27 cellular contexts compared by ENCODE assay signal in the genomic region with DNA sequence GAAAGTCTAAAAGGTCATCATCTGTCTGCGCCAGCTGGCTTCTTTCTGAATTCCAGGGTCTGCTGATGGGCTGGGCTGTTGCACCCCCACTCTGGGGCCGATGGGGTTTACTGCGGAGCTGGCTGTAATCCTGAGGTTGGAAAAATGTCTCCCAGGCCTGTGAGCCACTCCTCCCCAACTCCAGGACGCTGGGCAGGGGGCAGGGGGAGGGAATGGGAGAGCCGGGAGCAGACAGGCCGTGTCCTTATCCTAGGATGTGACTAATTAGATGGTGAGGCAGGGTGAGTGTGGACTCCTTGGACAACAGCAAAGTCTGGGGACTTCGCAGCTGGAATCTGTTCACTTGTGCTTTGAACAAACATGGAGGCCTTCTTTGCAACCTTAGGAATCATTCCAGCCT. TPM values are rescaled to one million over a fixed set of nuclear protein-coding genes. Genes with fewer than 3 reads are reported as not detected.
DNase-seq lines count a peak whose midpoint lies in the region; ATAC-seq, FAIRE-seq and TF ChIP-seq lines count a peak whose summit lies in the region.
"Had no signal": no experiment of that assay in that cellular context is flagged by ENCODE, and none has a peak within 500 bp of the region (broad histone marks: within the 10 kb centered on the region; RNA-seq: fewer than 3 reads in every experiment).

No MANE protein-coding gene starts in this region.

- peaks cover 11% of the 10 kb centered on the region for H3K27me3 Mint-ChIP-seq in GM23338 (ENCODE audit: insufficient read depth, low read depth, poor library complexity)
- H3K27me3 Mint-ChIP-seq: activated CD4-positive, alpha-beta T cell treated with anti-CD3 and anti-CD28 coated beads for 36 hours had no signal

- H3K23ac ChIP-seq in neuronal stem cell (ENCODE audit: low read depth, low read length, poor library complexity) = no peak overlapping the region

- no peak overlapping the region for H3K4ac ChIP-seq in neuronal stem cell (ENCODE audit: low read length)

- no CpG with 5 or more reads among the region's 7 CpGs for whole genome bisulfite sequencing in neuronal stem cell (ENCODE audit: extremely low coverage in 2 of 2, insufficient read length in 2 of 2, insufficient replicate concordance in 1 of 2), 2 donors

- FAIRE-seq in RCC 7860 (lab: Jason Lieb, UNC) = no peak
- FAIRE-seq: GM12891, K562, pancreas had no signal

- H2BK5ac ChIP-seq in neuronal stem cell (ENCODE audit: low read length) = no peak overlapping the region

- H3K36me3 ChIP-seq in GM23338 (ENCODE audit: insufficient read depth) = no peaks in the 10 kb centered on the region
- H3K36me3 ChIP-seq in ascending aorta = no peaks in the 10 kb centered on the region
- no peaks in the 10 kb centered on the region for H3K36me3 ChIP-seq in cardiac muscle cell
- no peaks in the 10 kb centered on the region for H3K36me3 ChIP-seq in neuronal stem cell (replicated peaks in 1 of 2; ENCODE audit: control insufficient read depth in 2 of 2, insufficient read depth in 2 of 2, low read length in 2 of 2)
- H3K36me3 ChIP-seq: esophagus squamous epithelium, pancreas, sigmoid colon had no signal

- peaks cover 7 to 18% of the 10 kb centered on the region in 2 donors for H3K9me3 ChIP-seq in ascending aorta
- H3K9me3 ChIP-seq in cardiac muscle cell (ENCODE audit: low read depth) = no peaks in the 10 kb centered on the region
- H3K9me3 ChIP-seq in neuronal stem cell (replicated peaks in 1 of 2; ENCODE audit: control insufficient read depth in 2 of 2, insufficient read depth in 1 of 2, low read depth in 1 of 2, low read length in 2 of 2) = no peaks in the 10 kb centered on the region
- H3K9me3 ChIP-seq: pancreas had no signal

- H3K9ac ChIP-seq in neuronal stem cell (ENCODE audit: low read depth, low read length, poor library complexity) = no peak overlapping the region
- H3K9ac ChIP-seq: GM23248 had no signal

- no peak overlapping the region for H3K4me2 ChIP-seq in GM23338
- no peak overlapping the region for H3K4me2 ChIP-seq in neuronal stem cell (ENCODE audit: insufficient read depth, low read length, poor library complexity, severe bottlenecking)

- H3K4me1 Mint-ChIP-seq in GM23338 = peaks cover 8% of the 10 kb centered on the region; the same call in 2 of the 3 replicates

- H3K4me3 Mint-ChIP-seq in GM23338 = no peak overlapping the region
- H3K4me3 Mint-ChIP-seq: activated CD4-positive, alpha-beta T cell treated with anti-CD3 and anti-CD28 coated beads for 36 hours; CD4-positive, alpha-beta memory T cell had no signal

- H2BK15ac ChIP-seq in neuronal stem cell (ENCODE audit: low read length) = peak overlapping the region; percentile 1

- no peaks in the 10 kb centered on the region for H4K20me1 ChIP-seq in GM23338 (replicated peaks; ENCODE audit: insufficient read depth)

- H3K4me1 ChIP-seq in GM23338 (ENCODE audit: insufficient read depth) = no peaks in the 10 kb centered on the region
- H3K4me1 ChIP-seq in ascending aorta = peaks cover 8 to 22% of the 10 kb centered on the region in 2 donors
- H3K4me1 ChIP-seq in cardiac muscle cell (ENCODE audit: low read depth) = peaks cover 36% of the 10 kb centered on the region
- H3K4me1 ChIP-seq in neuronal stem cell (ENCODE audit: control insufficient read depth in 2 of 2, insufficient read depth in 1 of 2, low read depth in 1 of 2, low read length in 2 of 2) = peaks cover 0 to 6% of the 10 kb centered on the region in 2 donors
- H3K4me1 ChIP-seq: pancreas had no signal

- TF ChIP-seq CTCF in GM23338 (conservative IDR thresholded peaks at IDR 0.05; ENCODE audit: low read depth in 2 of 2) (no peak), ascending aorta (IDR thresholded peaks at IDR 0.05) (no peak), cardiac muscle cell (IDR thresholded peaks at IDR 0.05; ENCODE audit: low read depth, low read length) (no peak)

- intact Hi-C loops in ascending aorta (cut with DNase I) = no loop called here

- peak overlapping the region; percentile 59; the same call in 1 of the 2 replicates for H2AFZ ChIP-seq in GM23338
- peak overlapping the region; percentile 28 for H2AFZ ChIP-seq in neuronal stem cell (ENCODE audit: low read length)
- H2AFZ ChIP-seq: GM23248 had no signal

- H3K79me2 ChIP-seq in GM23338 (replicated peaks; ENCODE audit: insufficient read depth) = no peaks in the 10 kb centered on the region

- no peak overlapping the region for H2BK12ac ChIP-seq in neuronal stem cell (ENCODE audit: low read length)

- peaks cover 7% of the 10 kb centered on the region; the same call in 1 of the 3 replicates for H3K36me3 Mint-ChIP-seq in GM23338 (ENCODE audit: low read depth)
- H3K36me3 Mint-ChIP-seq: CD4-positive, alpha-beta memory T cell had no signal

- no peak overlapping the region for H4K8ac ChIP-seq in neuronal stem cell (ENCODE audit: low read depth, low read length)

- H3K27ac ChIP-seq in GM23338 (ENCODE audit: low read depth) (no peak overlapping the region), ascending aorta (peak overlapping the region; percentile 71), cardiac muscle cell (peak overlapping the region; percentile 90), neuronal stem cell (replicated peaks; ENCODE audit: low read length) (no peak overlapping the region)
- H3K27ac ChIP-seq: esophagus squamous epithelium, GM23248, pancreas, sigmoid colon, tibial nerve had no signal

- H3F3A ChIP-seq in GM23338 (replicated peaks; ENCODE audit: low read depth) = no peaks in the 10 kb centered on the region

- H3K27me3 ChIP-seq in GM23338 (ENCODE audit: insufficient read depth) (no peaks in the 10 kb centered on the region), ascending aorta (no peaks in the 10 kb centered on the region), cardiac muscle cell (no peaks in the 10 kb centered on the region), neuronal stem cell (ENCODE audit: control insufficient read depth in 3 of 3, insufficient read depth in 3 of 3, low read depth in 1 of 3, low read length in 3 of 3) (peaks cover 0 to 5% (median 0%) of the 10 kb centered on the region in 3 experiments)
- H3K27me3 ChIP-seq: esophagus squamous epithelium, pancreas, sigmoid colon, tibial nerve had no signal

- H3K9me3 Mint-ChIP-seq in GM23338 = peaks cover 17% of the 10 kb centered on the region; the same call in 2 of the 3 replicates

- no peaks in the 10 kb centered on the region; the same call in 1 of the 2 replicates for H3K9me2 ChIP-seq in GM23338 (ENCODE audit: insufficient read depth)

- no peak overlapping the region for H3K27ac Mint-ChIP-seq in GM23338
- H3K27ac Mint-ChIP-seq: activated CD4-positive, alpha-beta T cell treated with anti-CD3 and anti-CD28 coated beads for 36 hours; CD4-positive, alpha-beta memory T cell; naive thymus-derived CD4-positive, alpha-beta T cell had no signal

- no peaks in the 10 kb centered on the region for H3K79me1 ChIP-seq in neuronal stem cell (ENCODE audit: low read depth, low read length)

- H2BK120ac ChIP-seq in neuronal stem cell (ENCODE audit: low read depth, low read length) = no peak overlapping the region

- H3K14ac ChIP-seq in neuronal stem cell (ENCODE audit: low read length) = no peak overlapping the region

- no peak overlapping the region for H2AK5ac ChIP-seq in neuronal stem cell (ENCODE audit: low read depth, low read length)

- no peak for ATAC-seq in GM23338
- no peak for ATAC-seq in HG02885 (IDR thresholded peaks at IDR 0.05; ENCODE audit: poor library complexity, unreplicated experiment)
- ATAC-seq: activated CD4-positive, alpha-beta T cell treated with anti-CD3 and anti-CD28 coated beads for 36 hours; K562; naive thymus-derived CD4-positive, alpha-beta T cell had no signal

- no peak overlapping the region for H4K91ac ChIP-seq in neuronal stem cell (ENCODE audit: low read depth, low read length, poor library complexity)

- H3K18ac ChIP-seq in neuronal stem cell (ENCODE audit: low read length) = peak overlapping the region; percentile 5

- DNase-seq in GM23338 (ENCODE audit: low spot score) (no peak), ascending aorta (ENCODE audit: low spot score in 2 of 2) (no peak), cardiac muscle cell (ENCODE audit: low read depth in 1 of 2, low spot score in 1 of 2) (peak in 1 of 2 donors; percentile 71), neuronal stem cell (ENCODE audit: low spot score) (no peak), RCC 7860 (ENCODE audit: low spot score) (no peak), DMS 273 (lab: John Stamatoyannopoulos, UW; ENCODE audit: unreplicated experiment) (no peak)
- DNase-seq: activated CD4-positive, alpha-beta T cell treated with anti-CD3 and anti-CD28 coated beads for 36 hours; activated effector memory CD4-positive, alpha-beta T cell treated with anti-CD3 and anti-CD28 coated beads, Interleukin-2, amount 50 U/mL, for 16 hours; amniotic stem cell; CD4-positive, alpha-beta memory T cell; cerebellar nuclear complex; effector CD4-positive, alpha-beta T cell; esophagus squamous epithelium; GM23248; MM.1S; naive thymus-derived CD4-positive, alpha-beta T cell; NCI-H1436; NCI-H2171; pancreas; SHP77 treated with DMSO at 0.1 percent for 48 hours; stimulated activated naive CD4-positive, alpha-beta T cell had no signal

- no peak overlapping the region for H3K4me3 ChIP-seq in GM23338
- no peak overlapping the region for H3K4me3 ChIP-seq in ascending aorta
- no peak overlapping the region for H3K4me3 ChIP-seq in cardiac muscle cell
- no peak overlapping the region for H3K4me3 ChIP-seq in neuronal stem cell (ENCODE audit: low read length in 2 of 2)
- H3K4me3 ChIP-seq: esophagus squamous epithelium, GM23248, K562, lung, pancreas, sigmoid colon, tibial nerve had no signal

TF ChIP-seq in GM23338, 12 proteins besides CTCF, POLR2A, EP300 and RAD21 (continues in another document):
- TF ChIP-seq EZH2 (IDR thresholded peaks at IDR 0.05; ENCODE audit: low read depth, unreplicated experiment) (no peak), STAT1 (IDR thresholded peaks at IDR 0.05; ENCODE audit: unreplicated experiment) (no peak)

RNA-seq across cellular contexts. Expression of gene LRRC32, which starts 48.7 kb away (rescaled TPM):
- 0.42 and 0.89 TPM in 2 replicates for total RNA-seq in GM23338 (2014; rRNA removed; shearing (Covaris generic))
- polyA plus RNA-seq in GM23338 (2016; fragmentation: Nextera tagmentation; extraction: Ambion mirVana) (0.52 and 0.58 TPM in 2 replicates), cardiac muscle cell (6.3 and 18.8 TPM in 2 replicates)
- total RNA-seq in ascending aorta (280 TPM), cardiac muscle cell (15.9 and 21.8 TPM in 2 replicates)
- polyA plus RNA-seq in neuronal stem cell (2013, experiment 1 of 2) = 0.91 TPM
- 1.1 TPM for polyA plus RNA-seq in neuronal stem cell (2013, experiment 2 of 2)
- polyA plus RNA-seq: naive thymus-derived CD4-positive, alpha-beta T cell had no signal

Comparison
In these comparisons a context has a peak if more than half of its experiments do, and no peak if none do; other contexts are left out.
1. H3K27ac ChIP-seq: peak in ascending aorta (2 of 2) and cardiac muscle cell (single experiment); none in GM23338 (single experiment) and neuronal stem cell (single experiment).